ENCODE assay signal across 10 cellular contexts in genomic region chr13:114143806-114144605, GRCh38. TPM values are rescaled to one million over a fixed set of nuclear protein-coding genes. Genes with fewer than 3 reads are reported as not detected.
DNase-seq lines count a peak whose midpoint lies in the region; ATAC-seq and TF ChIP-seq lines count a peak whose summit lies in the region.
"Had no signal": no experiment of that assay in that cellular context is flagged by ENCODE, and none has a peak within 500 bp of the region (broad histone marks: within the 10 kb centered on the region; RNA-seq: fewer than 3 reads in every experiment).

No MANE protein-coding gene starts in this region.

- H3K36me3 ChIP-seq in BE2C, result no peaks in the 10 kb centered on the region
- H3K36me3 ChIP-seq: ovary had no signal

- H3K36me3 Mint-ChIP-seq in effector memory CD8-positive, alpha-beta T cell (ENCODE audit: insufficient read depth), result peaks cover 12% of the 10 kb centered on the region
- H3K36me3 Mint-ChIP-seq in activated T-helper 2 cell treated with anti-CD3 and anti-CD28 coated beads, Interferon-gamma antibody, Interleukin-2, Interleukin-4, amounts not matched to agents 10 μg/mL and 5 μg/mL and 100 μg/mL, durations not matched to agents 14 hours and 24 hours and 36 hours (ENCODE audit: low read depth), result no peaks in the 10 kb centered on the region

- peak; percentile 60 for ATAC-seq in GM21526 (IDR thresholded peaks at IDR 0.05; ENCODE audit: low FRiP score, unreplicated experiment)
- peak; percentile 68 for ATAC-seq in SK-N-SH treated with all-trans-retinoic acid at 6 μM for 48 hours
- peak; percentile 8 for ATAC-seq in effector memory CD8-positive, alpha-beta T cell (replicated peaks)
- peak; percentile 68 for ATAC-seq in stimulated activated naive CD8-positive, alpha-beta T cell treated with anti-CD3 and anti-CD28 coated beads, Interleukin-15, Interleukin-2, amounts not matched to agents 100 U/mL and 50 U/mL, for 24 hours

- DNase-seq in BE2C (peak; percentile 49), NCI-H2029 treated with DMSO at 0.1 percent for 48 hours (lab: John Stamatoyannopoulos, UW) (no peak), DMS114 treated with DMSO at 0.1 percent for 48 hours (lab: John Stamatoyannopoulos, UW; ENCODE audit: unreplicated experiment) (no peak)
- DNase-seq in effector memory CD8-positive, alpha-beta T cell, result peak in 2 of 3 experiments; percentile 33 to 40
- DNase-seq in stimulated activated naive CD8-positive, alpha-beta T cell treated with anti-CD3 and anti-CD28 coated beads, Interleukin-15, Interleukin-2, amounts not matched to agents 100 U/mL and 50 U/mL, for 24 hours, result peak; percentile 64
- DNase-seq in activated T-helper 2 cell treated with anti-CD3 and anti-CD28 coated beads, Interferon-gamma antibody, Interleukin-2, Interleukin-4, amounts not matched to agents 10 μg/mL and 5 μg/mL and 100 μg/mL, durations not matched to agents 14 hours and 24 hours and 36 hours (ENCODE audit: low spot score), result no peak

- peaks cover 32 to 45% of the 10 kb centered on the region in 2 donors for H3K4me1 Mint-ChIP-seq in effector memory CD8-positive, alpha-beta T cell (ENCODE audit: low read depth in 2 of 2)
- H3K4me1 Mint-ChIP-seq in activated T-helper 2 cell treated with anti-CD3 and anti-CD28 coated beads, Interferon-gamma antibody, Interleukin-2, Interleukin-4, amounts not matched to agents 10 μg/mL and 5 μg/mL and 100 μg/mL, durations not matched to agents 14 hours and 24 hours and 36 hours (ENCODE audit: low read depth), result peaks cover 41% of the 10 kb centered on the region

- H3K27me3 Mint-ChIP-seq in effector memory CD8-positive, alpha-beta T cell, result no peaks in the 10 kb centered on the region
- H3K27me3 Mint-ChIP-seq in activated T-helper 2 cell treated with anti-CD3 and anti-CD28 coated beads, Interferon-gamma antibody, Interleukin-2, Interleukin-4, amounts not matched to agents 10 μg/mL and 5 μg/mL and 100 μg/mL, durations not matched to agents 14 hours and 24 hours and 36 hours (ENCODE audit: low read depth), result peaks cover 10% of the 10 kb centered on the region

- H3K27ac Mint-ChIP-seq in effector memory CD8-positive, alpha-beta T cell, result peak overlapping the region in 1 of 2 donors; percentile 87
- H3K27ac Mint-ChIP-seq in activated T-helper 2 cell treated with anti-CD3 and anti-CD28 coated beads, Interferon-gamma antibody, Interleukin-2, Interleukin-4, amounts not matched to agents 10 μg/mL and 5 μg/mL and 100 μg/mL, durations not matched to agents 14 hours and 24 hours and 36 hours, result no peak overlapping the region

- no peak overlapping the region for H3K4me3 Mint-ChIP-seq in effector memory CD8-positive, alpha-beta T cell
- H3K4me3 Mint-ChIP-seq in activated T-helper 2 cell treated with anti-CD3 and anti-CD28 coated beads, Interferon-gamma antibody, Interleukin-2, Interleukin-4, amounts not matched to agents 10 μg/mL and 5 μg/mL and 100 μg/mL, durations not matched to agents 14 hours and 24 hours and 36 hours (ENCODE audit: low read depth), result no peak overlapping the region

- intact Hi-C loops in activated T-helper 2 cell treated with anti-CD3 and anti-CD28 coated beads, Interferon-gamma antibody, Interleukin-2, Interleukin-4, amounts not matched to agents 10 μg/mL and 5 μg/mL and 100 μg/mL, durations not matched to agents 14 hours and 24 hours and 36 hours (cut with micrococcal nuclease), result no loop called here

- H3K9me3 Mint-ChIP-seq in effector memory CD8-positive, alpha-beta T cell, result no peaks in the 10 kb centered on the region
- no peaks in the 10 kb centered on the region for H3K9me3 Mint-ChIP-seq in activated T-helper 2 cell treated with anti-CD3 and anti-CD28 coated beads, Interferon-gamma antibody, Interleukin-2, Interleukin-4, amounts not matched to agents 10 μg/mL and 5 μg/mL and 100 μg/mL, durations not matched to agents 14 hours and 24 hours and 36 hours

- peak; percentile 44 for TF ChIP-seq CTCF in BE2C (IDR thresholded peaks at IDR 0.05; ENCODE audit: low read depth, low read length)

- H3K27me3 ChIP-seq in BE2C, result no peaks in the 10 kb centered on the region
- H3K27me3 ChIP-seq: ovary had no signal

- H3K4me3 ChIP-seq in BE2C (ENCODE audit: low read depth, low read length), result no peak overlapping the region
- H3K4me3 ChIP-seq: ovary had no signal

- H3K4me1 ChIP-seq in BE2C, result peaks cover 3% of the 10 kb centered on the region; the same call in 1 of the 2 replicates

- H3K9me3 ChIP-seq in BE2C, result no peaks in the 10 kb centered on the region
- H3K9me3 ChIP-seq: ovary had no signal

TF ChIP-seq in SK-N-SH treated with all-trans-retinoic acid at 6 μM for 48 hours, 23 proteins besides CTCF, POLR2A, EP300 and RAD21:
- TF ChIP-seq BACH2 (CRISPR knock-in tag; IDR thresholded peaks at IDR 0.05; ENCODE audit: borderline replicate concordance) (no peak), ESRRG (CRISPR knock-in tag; IDR thresholded peaks at IDR 0.05) (no peak), ZNF8 (CRISPR knock-in tag; IDR thresholded peaks at IDR 0.05) (no peak), CSDC2 (CRISPR knock-in tag; IDR thresholded peaks at IDR 0.05) (no peak), TCF4 (CRISPR knock-in tag; IDR thresholded peaks at IDR 0.05; ENCODE audit: borderline replicate concordance) (no peak), ZNF70 (CRISPR knock-in tag; IDR thresholded peaks at IDR 0.05) (no peak), PATZ1 (CRISPR knock-in tag; IDR thresholded peaks at IDR 0.05; ENCODE audit: borderline replicate concordance) (no peak), SNAI2 (CRISPR knock-in tag; IDR thresholded peaks at IDR 0.05) (no peak), ZNF565 (CRISPR knock-in tag; conservative IDR thresholded peaks at IDR 0.05; ENCODE audit: low read depth) (no peak), GLIS3 (CRISPR knock-in tag; IDR thresholded peaks at IDR 0.05) (no peak), ARNTL (CRISPR knock-in tag; IDR thresholded peaks at IDR 0.05; ENCODE audit: borderline replicate concordance, low read depth) (no peak), CSRNP3 (CRISPR knock-in tag; IDR thresholded peaks at IDR 0.05) (no peak), RARB (CRISPR knock-in tag; IDR thresholded peaks at IDR 0.05) (no peak), ISL1 (CRISPR knock-in tag; IDR thresholded peaks at IDR 0.05) (no peak), TOX (CRISPR knock-in tag; IDR thresholded peaks at IDR 0.05; ENCODE audit: borderline replicate concordance) (no peak), OSR1 (CRISPR knock-in tag; IDR thresholded peaks at IDR 0.05) (no peak), POU6F1 (CRISPR knock-in tag; IDR thresholded peaks at IDR 0.05; ENCODE audit: borderline replicate concordance, low read depth) (no peak)

RNA-seq across cellular contexts. Expression of gene RASA3, which starts 11.6 kb away (rescaled TPM):
- polyA plus RNA-seq in BE2C (2012; ENCODE audit: insufficient read depth, insufficient read length, low read depth), result 5.1 TPM
- 13.7 and 13.9 TPM in 2 replicates for total RNA-seq in activated T-helper 2 cell treated with anti-CD3 and anti-CD28 coated beads, Interferon-gamma antibody, Interleukin-2, Interleukin-4, amounts not matched to agents 10 μg/mL and 5 μg/mL and 100 μg/mL, durations not matched to agents 14 hours and 24 hours and 36 hours

RNA-seq across cellular contexts. Expression of gene CFAP97D2, which starts 35.1 kb away (rescaled TPM):
- polyA plus RNA-seq in BE2C (2012; ENCODE audit: insufficient read depth, insufficient read length, low read depth), result not detected
- total RNA-seq in activated T-helper 2 cell treated with anti-CD3 and anti-CD28 coated beads, Interferon-gamma antibody, Interleukin-2, Interleukin-4, amounts not matched to agents 10 μg/mL and 5 μg/mL and 100 μg/mL, durations not matched to agents 14 hours and 24 hours and 36 hours, result not detected in 2 replicates
- total RNA-seq: aorta had no signal
- polyA plus RNA-seq: aorta, ovary had no signal

Comparison
In these comparisons a context has a peak if more than half of its experiments do, and no peak if none do; other contexts are left out.
1. DNase-seq: peak in BE2C (single experiment), effector memory CD8-positive, alpha-beta T cell (2 of 3) and stimulated activated naive CD8-positive, alpha-beta T cell treated with anti-CD3 and anti-CD28 coated beads, Interleukin-15, Interleukin-2, amounts not matched to agents 100 U/mL and 50 U/mL, for 24 hours (single experiment); none in NCI-H2029 treated with DMSO at 0.1 percent for 48 hours (single experiment), activated T-helper 2 cell treated with anti-CD3 and anti-CD28 coated beads, Interferon-gamma antibody, Interleukin-2, Interleukin-4, amounts not matched to agents 10 μg/mL and 5 μg/mL and 100 μg/mL, durations not matched to agents 14 hours and 24 hours and 36 hours (single experiment) and DMS114 treated with DMSO at 0.1 percent for 48 hours (single experiment).
2. ATAC-seq: peak in every context shown above with its lines; median percentile 68 in SK-N-SH treated with all-trans-retinoic acid at 6 μM for 48 hours; 68 in stimulated activated naive CD8-positive, alpha-beta T cell treated with anti-CD3 and anti-CD28 coated beads, Interleukin-15, Interleukin-2, amounts not matched to agents 100 U/mL and 50 U/mL, for 24 hours; 60 in GM21526; 8 in effector memory CD8-positive, alpha-beta T cell.